In genomic region chr14:75341639-75342038, GRCh38 we compare ENCODE assay signal across 10 cellular contexts.
A peak's percentile ranks its signal among the peaks of the same experiment; 100 is the strongest.
DNase-seq lines count a peak whose midpoint lies in the region; ATAC-seq and TF ChIP-seq lines count a peak whose summit lies in the region.
"Had no signal": no experiment of that assay in that cellular context is flagged by ENCODE, and none has a peak within 500 bp of the region (broad histone marks: within the 10 kb centered on the region; RNA-seq: fewer than 3 reads in every experiment).

No MANE protein-coding gene starts in this region.

- no peaks in the 10 kb centered on the region for H3K27me3 ChIP-seq in neutrophil

- TF ChIP-seq CTCF in neutrophil (IDR thresholded peaks at IDR 0.05) = no peak

- H3K27ac ChIP-seq in neutrophil = peak overlapping the region; percentile 92

- H3K9me3 Mint-ChIP-seq in dendritic cell treated with granulocyte-macrophage colony-stimulating factor and Interleukin-4, amounts not matched to agents 40 ng/mL and 50 ng/mL, for 4 days = no peaks in the 10 kb centered on the region

- no peaks in the 10 kb centered on the region for H3K9me3 ChIP-seq in neutrophil

- peaks cover 79% of the 10 kb centered on the region in 2 experiments for H3K4me1 ChIP-seq in neutrophil (ENCODE audit: control insufficient read depth in 1 of 2, insufficient read depth in 1 of 2, low read depth in 1 of 2, low read length in 1 of 2)

- peak overlapping the region; percentile 96 for H3K27ac Mint-ChIP-seq in dendritic cell treated with granulocyte-macrophage colony-stimulating factor and Interleukin-4, amounts not matched to agents 40 ng/mL and 50 ng/mL, for 4 days

- H3K4me3 Mint-ChIP-seq in dendritic cell treated with granulocyte-macrophage colony-stimulating factor and Interleukin-4, amounts not matched to agents 40 ng/mL and 50 ng/mL, for 4 days = peak overlapping the region; percentile 0

- no peaks in the 10 kb centered on the region for H3K36me3 Mint-ChIP-seq in dendritic cell treated with granulocyte-macrophage colony-stimulating factor and Interleukin-4, amounts not matched to agents 40 ng/mL and 50 ng/mL, for 4 days (ENCODE audit: low read depth)

- H3K4me1 Mint-ChIP-seq in dendritic cell treated with granulocyte-macrophage colony-stimulating factor and Interleukin-4, amounts not matched to agents 40 ng/mL and 50 ng/mL, for 4 days (ENCODE audit: low read depth) = peaks cover 82% of the 10 kb centered on the region

- intact Hi-C loops in Right ventricle myocardium inferior (cut with DNase I) (loop anchor here (1.0 to 2.0 kb wide), 4 partner anchors 26 to 85 kb away; no protein-coding TSS in a partner anchor), cardiac septum (cut with DNase I) (no loop called here)
- intact Hi-C loops in dendritic cell treated with granulocyte-macrophage colony-stimulating factor and Interleukin-4, amounts not matched to agents 40 ng/mL and 50 ng/mL, for 4 days (cut with micrococcal nuclease) = loop anchor here (2.0 kb wide), 1 partner anchor 85 kb away; no protein-coding TSS in a partner anchor

- H3K36me3 ChIP-seq in neutrophil = no peaks in the 10 kb centered on the region

- H3K27me3 Mint-ChIP-seq in dendritic cell treated with granulocyte-macrophage colony-stimulating factor and Interleukin-4, amounts not matched to agents 40 ng/mL and 50 ng/mL, for 4 days = no peaks in the 10 kb centered on the region

- ATAC-seq in Right ventricle myocardium inferior (peak; percentile 17), GM21381 (IDR thresholded peaks at IDR 0.05; ENCODE audit: unreplicated experiment) (no peak), HG02759 (IDR thresholded peaks at IDR 0.05; ENCODE audit: unreplicated experiment) (no peak)

- H3K4me3 ChIP-seq in neutrophil (ENCODE audit: low read depth in 1 of 2, low read length in 1 of 2) = peak overlapping the region; percentile 36 to 41

- DNase-seq in Right ventricle myocardium inferior (ENCODE audit: missing footprints) = no peak
- DNase-seq in cardiac septum (ENCODE audit: low spot score) = no peak
- DNase-seq in NCI-H526 (lab: John Stamatoyannopoulos, UW) = no peak
- no peak for DNase-seq in DMS79 (lab: John Stamatoyannopoulos, UW)
- DNase-seq: activated gamma-delta T cell treated with Interleukin-2 at 50 U/mL for 16 hours, NCI-H1417 treated with DMSO at 0.1 percent for 48 hours had no signal
